ENCODE assay signal across 8 cellular contexts in genomic region chr12:67268896-67269631, GRCh38. TPM values are rescaled to one million over a fixed set of nuclear protein-coding genes. Genes with fewer than 3 reads are reported as not detected.
DNase-seq lines count a peak whose midpoint lies in the region; ATAC-seq and TF ChIP-seq lines count a peak whose summit lies in the region.

CAND1 (plus strand) TSS chr12:67269358; CDS start chr12:67269718, 360 bp downstream.

- no peaks in the 10 kb centered on the region for H3K27me3 Mint-ChIP-seq in activated CD4-positive, alpha-beta T cell treated with anti-CD3 and anti-CD28 coated beads for 36 hours

- no peaks in the 10 kb centered on the region for H3K27me3 ChIP-seq in kidney epithelial cell (ENCODE audit: control insufficient read depth, insufficient read depth, low read length)

- CTCF ChIA-PET in activated CD4-positive, alpha-beta T cell treated with anti-CD3 and anti-CD28 coated beads for 36 hours (lab: Charles Lee): interaction anchor here (0.6 to 3.1 kb wide), 11 partner anchors 11 to 400 kb away, joined by 3 to 9 read pairs (median 3); partner anchors contain the start of gene DYRK2

- DNase-seq in AML-193 (lab: John Stamatoyannopoulos, UW) (peak; percentile 94 to 96), GM19238 (ENCODE audit: insufficient read length, low spot score) (peak; percentile 66), NCI-H510A treated with DMSO at 0.1 percent for 48 hours (lab: John Stamatoyannopoulos, UW) (peak; percentile 100), choroid plexus epithelial cell (ENCODE audit: low read depth) (peak; percentile 99), kidney epithelial cell (ENCODE audit: low read depth) (peak; percentile 88)
- DNase-seq in activated CD4-positive, alpha-beta T cell treated with anti-CD3 and anti-CD28 coated beads for 36 hours: peak; percentile 97
- peak; percentile 88 to 92 for DNase-seq in stimulated activated CD4-positive, alpha-beta T cell treated with anti-CD3 and anti-CD28 coated beads, Interleukin-15, amount 100 ng/mL, for 48 hours (ENCODE audit: low read depth in 2 of 2)

- H3K27ac Mint-ChIP-seq in activated CD4-positive, alpha-beta T cell treated with anti-CD3 and anti-CD28 coated beads for 36 hours: peak within 1 kb of the TSS; percentile 100

- TF ChIP-seq CTCF in choroid plexus epithelial cell (conservative IDR thresholded peaks at IDR 0.05; ENCODE audit: low read depth, low read length): peak; percentile 9
- TF ChIP-seq CTCF in kidney epithelial cell (IDR thresholded peaks at IDR 0.05; ENCODE audit: insufficient read depth, low read length, poor library complexity, severe bottlenecking): peak; percentile 12

- H3K36me3 ChIP-seq in kidney epithelial cell (ENCODE audit: control insufficient read depth, insufficient read depth, low read length): no peaks in the 10 kb centered on the region

- peaks cover 16% of the 10 kb centered on the region for H3K36me3 Mint-ChIP-seq in activated CD4-positive, alpha-beta T cell treated with anti-CD3 and anti-CD28 coated beads for 36 hours (ENCODE audit: low read depth)

- H3K4me1 Mint-ChIP-seq in activated CD4-positive, alpha-beta T cell treated with anti-CD3 and anti-CD28 coated beads for 36 hours: peaks cover 31% of the 10 kb centered on the region

- intact Hi-C loops in activated CD4-positive, alpha-beta T cell treated with anti-CD3 and anti-CD28 coated beads for 36 hours (cut with DNase I, micrococcal nuclease): loop anchor here (1.0 to 10.0 kb wide), 7 partner anchors 200 to 1343 kb away; partner anchors contain the start of genes HELB (in 1 of the 2) and RAP1B (in 1 of the 2)

- peak; percentile 72 for ATAC-seq in HG03442 (IDR thresholded peaks at IDR 0.05; ENCODE audit: unreplicated experiment)
- peak; percentile 82 for ATAC-seq in activated CD4-positive, alpha-beta T cell treated with anti-CD3 and anti-CD28 coated beads for 36 hours

- peaks cover 2% of the 10 kb centered on the region for H3K9me3 Mint-ChIP-seq in activated CD4-positive, alpha-beta T cell treated with anti-CD3 and anti-CD28 coated beads for 36 hours (ENCODE audit: low read depth)

- H3K4me3 ChIP-seq in choroid plexus epithelial cell (ENCODE audit: low read depth, low read length): peak within 1 kb of the TSS; percentile 91
- peak within 1 kb of the TSS; percentile 65 for H3K4me3 ChIP-seq in kidney epithelial cell (ENCODE audit: low read depth, low read length)

- POLR2A ChIA-PET in activated CD4-positive, alpha-beta T cell treated with anti-CD3 and anti-CD28 coated beads for 36 hours (lab: Charles Lee): interaction anchor here (0.6 to 1.8 kb wide), 12 partner anchors 9 to 972 kb away, joined by 3 to 13 read pairs (median 4); partner anchors contain the start of gene DYRK2

- H3K4me3 Mint-ChIP-seq in activated CD4-positive, alpha-beta T cell treated with anti-CD3 and anti-CD28 coated beads for 36 hours: peak within 1 kb of the TSS; percentile 98

RNA-seq across cellular contexts. Expression of gene CAND1, which starts in this region (rescaled TPM):
- total RNA-seq in activated CD4-positive, alpha-beta T cell treated with anti-CD3 and anti-CD28 coated beads for 36 hours: 100 to 1,000 TPM; 158 to 224 TPM
- total RNA-seq in kidney epithelial cell: 68.9 and 70.4 TPM in 2 replicates

Comparison
In these comparisons a context has a peak if more than half of its experiments do, and no peak if none do; other contexts are left out.
1. Peak in every context shown above with its lines: DNase-seq, ATAC-seq and H3K4me3 ChIP-seq.